ENCODE assay signal across 15 cellular contexts in genomic region chr3:64865872-64866588, GRCh38.
"Had no signal": no experiment of that assay in that cellular context is flagged by ENCODE, and none has a peak within 500 bp of the region (broad histone marks: within the 10 kb centered on the region; RNA-seq: fewer than 3 reads in every experiment).

No MANE protein-coding gene starts in this region.

- H3K36me3 ChIP-seq: adrenal gland had no signal

- H3K27me3 ChIP-seq: adrenal gland had no signal

- ATAC-seq: activated CD8-positive, alpha-beta memory T cell treated with anti-CD3 and anti-CD28 coated beads, Interleukin-2, amount 10 ng/mL, durations not matched to agents 7 days and 5 days; mucosa of descending colon; naive thymus-derived CD8-positive, alpha-beta T cell; stimulated activated naive CD8-positive, alpha-beta T cell treated with anti-CD3 and anti-CD28 coated beads, Interleukin-15, Interleukin-2, amounts not matched to agents 100 U/mL and 50 U/mL, for 24 hours had no signal

- H3K4me1 ChIP-seq: adrenal gland had no signal

- H3K36me3 Mint-ChIP-seq: activated CD4-positive, alpha-beta memory T cell treated with anti-CD3 and anti-CD28 coated beads for 36 hours; activated CD8-positive, alpha-beta memory T cell treated with anti-CD3 and anti-CD28 coated beads, Interleukin-2, amount 10 ng/mL, durations not matched to agents 7 days and 5 days; activated naive CD4-positive, alpha-beta T cell treated with anti-CD3 and anti-CD28 coated beads, Interleukin-2, amount 50 U/mL, for 24 hours; naive thymus-derived CD8-positive, alpha-beta T cell had no signal

- H3K27me3 Mint-ChIP-seq: activated CD4-positive, alpha-beta memory T cell treated with anti-CD3 and anti-CD28 coated beads for 36 hours; activated CD8-positive, alpha-beta memory T cell treated with anti-CD3 and anti-CD28 coated beads, Interleukin-2, amount 10 ng/mL, durations not matched to agents 7 days and 5 days; activated naive CD4-positive, alpha-beta T cell treated with anti-CD3 and anti-CD28 coated beads, Interleukin-2, amount 50 U/mL, for 24 hours; activated T-cell treated with anti-CD3 and anti-CD28 coated beads, Interleukin-2, amount 50 U/mL, for 24 hours; naive thymus-derived CD8-positive, alpha-beta T cell had no signal

- H3K27ac ChIP-seq: adrenal gland had no signal

- H3K4me1 Mint-ChIP-seq: activated CD8-positive, alpha-beta memory T cell treated with anti-CD3 and anti-CD28 coated beads, Interleukin-2, amount 10 ng/mL, durations not matched to agents 7 days and 5 days; activated naive CD4-positive, alpha-beta T cell treated with anti-CD3 and anti-CD28 coated beads, Interleukin-2, amount 50 U/mL, for 24 hours; naive thymus-derived CD8-positive, alpha-beta T cell had no signal

- H3K4me3 ChIP-seq: adrenal gland, lung, mucosa of descending colon, skin epidermis had no signal

- DNase-seq: activated CD4-positive, alpha-beta memory T cell treated with anti-CD3 and anti-CD28 coated beads for 36 hours; activated CD4-positive, alpha-beta T cell treated with anti-CD3 and anti-CD28 coated beads for 1 hour; activated CD8-positive, alpha-beta memory T cell treated with anti-CD3 and anti-CD28 coated beads, Interleukin-2, amount 10 ng/mL, durations not matched to agents 7 days and 5 days; activated effector memory CD4-positive, alpha-beta T cell treated with Interleukin-2 at 50 U/mL for 16 hours; activated T-cell treated with anti-CD3 and anti-CD28 coated beads, Interleukin-2, amount 50 U/mL, for 24 hours; adrenal gland; kidney; mucosa of descending colon; naive thymus-derived CD8-positive, alpha-beta T cell; occipital lobe; stimulated activated naive CD8-positive, alpha-beta T cell treated with anti-CD3 and anti-CD28 coated beads, Interleukin-15, Interleukin-2, amounts not matched to agents 100 U/mL and 50 U/mL, for 24 hours; trophoblast cell had no signal

- H3K4me3 Mint-ChIP-seq: activated CD4-positive, alpha-beta memory T cell treated with anti-CD3 and anti-CD28 coated beads for 36 hours; activated CD8-positive, alpha-beta memory T cell treated with anti-CD3 and anti-CD28 coated beads, Interleukin-2, amount 10 ng/mL, durations not matched to agents 7 days and 5 days; activated naive CD4-positive, alpha-beta T cell treated with anti-CD3 and anti-CD28 coated beads, Interleukin-2, amount 50 U/mL, for 24 hours; activated T-cell treated with anti-CD3 and anti-CD28 coated beads, Interleukin-2, amount 50 U/mL, for 24 hours; naive thymus-derived CD8-positive, alpha-beta T cell had no signal

- H3K27ac Mint-ChIP-seq: activated CD4-positive, alpha-beta memory T cell treated with anti-CD3 and anti-CD28 coated beads for 36 hours; activated CD8-positive, alpha-beta memory T cell treated with anti-CD3 and anti-CD28 coated beads, Interleukin-2, amount 10 ng/mL, durations not matched to agents 7 days and 5 days; activated naive CD4-positive, alpha-beta T cell treated with anti-CD3 and anti-CD28 coated beads, Interleukin-2, amount 50 U/mL, for 24 hours; activated T-cell treated with anti-CD3 and anti-CD28 coated beads, Interleukin-2, amount 50 U/mL, for 24 hours; naive thymus-derived CD8-positive, alpha-beta T cell had no signal
